7 cellular contexts compared by ENCODE assay signal in genomic region chr10:35635576-35635975, GRCh38. TPM values are rescaled to one million over a fixed set of nuclear protein-coding genes. Genes with fewer than 3 reads are reported as not detected.
DNase-seq lines count a peak whose midpoint lies in the region; ATAC-seq and TF ChIP-seq lines count a peak whose summit lies in the region.

No MANE protein-coding gene starts in this region.

- H3K4me2 ChIP-seq in IMR-90 (ENCODE audit: low read depth, low read length), result peak overlapping the region; percentile 63

- peak; percentile 67; the same call in 1 of the 2 replicates for TF ChIP-seq POLR2A in IMR-90 (IDR thresholded peaks at IDR 0.05; ENCODE audit: low read depth, low read length)
- no peak for TF ChIP-seq POLR2A in body of pancreas (IDR thresholded peaks at IDR 0.05)

- no peak overlapping the region for H3K9ac ChIP-seq in IMR-90 (ENCODE audit: low read depth, low read length)

- no peak overlapping the region for H4K91ac ChIP-seq in IMR-90 (ENCODE audit: insufficient read depth, low read depth, low read length)

- H3K4me1 ChIP-seq in IMR-90 (ENCODE audit: control insufficient read depth, insufficient read depth, low read length), result peaks cover 5% of the 10 kb centered on the region; the same call in 1 of the 2 replicates
- peaks cover 7% of the 10 kb centered on the region for H3K4me1 ChIP-seq in body of pancreas

- H4K20me1 ChIP-seq in IMR-90 (ENCODE audit: insufficient read depth, low read length), result peaks cover 6% of the 10 kb centered on the region; the same call in 1 of the 2 replicates

- CTCF ChIA-PET in IMR-90 (lab: Yijun Ruan, JAX), result interaction anchor here (0.6 to 2.3 kb wide), 11 partner anchors 8 to 1245 kb away, joined by 3 to 11 read pairs (median 4); no protein-coding TSS in a partner anchor

- H3K79me1 ChIP-seq in IMR-90 (ENCODE audit: low read depth in 1 of 2, low read length in 2 of 2), result peaks cover 12 to 21% of the 10 kb centered on the region in 2 experiments

- no peak overlapping the region for H2BK5ac ChIP-seq in IMR-90 (ENCODE audit: low read depth, low read length, poor library complexity, severe bottlenecking)

- intact Hi-C loops in IMR-90 (cut with micrococcal nuclease) (loop anchor here (1.0 to 10.0 kb wide), 4 partner anchors 859 to 1245 kb away; no protein-coding TSS in a partner anchor), body of pancreas (cut with DNase I) (loop anchor here (5.0 kb wide), 1 partner anchor 1142 kb away; no protein-coding TSS in a partner anchor)

- dilution Hi-C loops in IMR-90 (cut with HindIII; ENCODE audit: low sequenced_read_pairs, unreplicated experiment), result no loop called here

- in situ Hi-C loops in IMR-90 (cut with MboI; ENCODE audit: low sequenced_read_pairs), result no loop called here

- no peak overlapping the region for H2BK120ac ChIP-seq in IMR-90 (ENCODE audit: low read depth, low read length)

- H2AK5ac ChIP-seq in IMR-90 (ENCODE audit: low read depth, low read length), result no peak overlapping the region

- H3K9me3 ChIP-seq in IMR-90 (ENCODE audit: control insufficient read depth, insufficient read depth, low read length) (no peaks in the 10 kb centered on the region), body of pancreas (no peaks in the 10 kb centered on the region)

- no peak overlapping the region for H2BK15ac ChIP-seq in IMR-90 (ENCODE audit: low read depth, low read length)

- H2BK20ac ChIP-seq in IMR-90 (ENCODE audit: low read depth, low read length), result no peak overlapping the region

- H3K4me3 ChIP-seq in IMR-90 (ENCODE audit: insufficient read depth, low read depth, low read length) (no peak overlapping the region), body of pancreas (no peak overlapping the region)

- H3K27ac ChIP-seq in IMR-90 (ENCODE audit: insufficient read depth, low read length) (no peak overlapping the region), body of pancreas (no peak overlapping the region)

- ATAC-seq in GM21360 (IDR thresholded peaks at IDR 0.05; ENCODE audit: unreplicated experiment), result peak; percentile 70
- peak; percentile 48; the same call in 1 of the 2 replicates for ATAC-seq in IMR-90 (ENCODE audit: low read depth)
- peak; percentile 66 for ATAC-seq in body of pancreas

- no peaks in the 10 kb centered on the region for H3K9me1 ChIP-seq in IMR-90 (ENCODE audit: insufficient read depth, low read length)

- WGBS in IMR-90 (ENCODE audit: extremely low coverage in 2 of 2, insufficient read length in 1 of 2), 2 experiments, result 25% methylated on average over 1 of the region's 6 CpGs; no CpG with 5 or more reads in 1 of the 2 experiments
- 8 to 10% methylated on average over 6 of the region's 6 CpGs for WGBS in body of pancreas, 2 donors

- BruUV-seq in IMR-90 (replicated peaks; lab: Mats Ljungman, UMichigan), result no TSS peak

- TF ChIP-seq CTCF in IMR-90 (conservative IDR thresholded peaks at IDR 0.05; ENCODE audit: low read depth, low read length) (peak; percentile 96), body of pancreas (IDR thresholded peaks at IDR 0.05) (peak; percentile 76 to 94 (median 93))

- POLR2A ChIA-PET in IMR-90 (lab: Charles Lee; ENCODE audit: unreplicated experiment), result no interaction called here

- no peak overlapping the region for H4K8ac ChIP-seq in IMR-90 (ENCODE audit: low read depth in 2 of 2, low read length in 2 of 2)

- no peak overlapping the region for H3K18ac ChIP-seq in IMR-90 (ENCODE audit: low read depth, low read length)

- no peak overlapping the region for H2AK9ac ChIP-seq in IMR-90 (replicated peaks; ENCODE audit: low read depth, low read length, poor library complexity)

- no peak overlapping the region for H2AFZ ChIP-seq in IMR-90 (replicated peaks; ENCODE audit: low read length, poor library complexity)

- H3K23ac ChIP-seq in IMR-90 (ENCODE audit: low read depth, low read length), result no peak overlapping the region

- TF ChIP-seq RAD21 in IMR-90 (IDR thresholded peaks at IDR 0.05; ENCODE audit: low read length), result peak; percentile 96

- H3K27me3 ChIP-seq in IMR-90 (ENCODE audit: control insufficient read depth, insufficient read depth, low read length) (no peaks in the 10 kb centered on the region), body of pancreas (no peaks in the 10 kb centered on the region)

- H3K36me3 ChIP-seq in IMR-90 (ENCODE audit: control insufficient read depth, insufficient read depth, low read length), result no peaks in the 10 kb centered on the region
- no peaks in the 10 kb centered on the region for H3K36me3 ChIP-seq in body of pancreas (replicated peaks in 1 of 2; ENCODE audit: insufficient read depth in 1 of 2, low read depth in 2 of 2)

- peak; percentile 48 for DNase-seq in Daoy (ENCODE audit: low read depth)
- peak; percentile 74 for DNase-seq in IMR-90
- peak; percentile 78 for DNase-seq in RKO (ENCODE audit: low spot score)
- peak; percentile 48 to 61 (median 50) for DNase-seq in body of pancreas
- DNase-seq in iris pigment epithelial cell (ENCODE audit: low read depth), result peak; percentile 62
- peak; percentile 41 for DNase-seq in stimulated activated CD8-positive, alpha-beta memory T cell treated with anti-CD3 and anti-CD28 coated beads, Interleukin-4, amount 100 ng/mL, for 48 hours

- no peak overlapping the region for H3K56ac ChIP-seq in IMR-90 (ENCODE audit: extremely low read depth, insufficient read depth, low read length)

- no peak overlapping the region for H4K5ac ChIP-seq in IMR-90 (ENCODE audit: low read depth, low read length)

- H3K14ac ChIP-seq in IMR-90 (replicated peaks; ENCODE audit: low read depth, low read length), result no peak overlapping the region

- H3K4ac ChIP-seq in IMR-90 (ENCODE audit: low read depth, low read length), result no peak overlapping the region

TF ChIP-seq in IMR-90, 13 proteins besides CTCF, POLR2A, EP300 and RAD21:
- no peak for TF ChIP-seq MAFK (IDR thresholded peaks at IDR 0.05; ENCODE audit: low read depth, low read length)
- no peak for TF ChIP-seq RCOR1 (IDR thresholded peaks at IDR 0.05; ENCODE audit: insufficient replicate concordance, low read length)
- TF ChIP-seq NFE2L2 (IDR thresholded peaks at IDR 0.05; ENCODE audit: low read depth, low read length), result 0 out of 2 replicates have a peak, but pooled peaks have one; percentile 10
- TF ChIP-seq USF2 (IDR thresholded peaks at IDR 0.05; ENCODE audit: low read depth, low read length), result no peak
- peak; percentile 97 for TF ChIP-seq SMC3 (IDR thresholded peaks at IDR 0.05; ENCODE audit: low read depth, low read length)

RNA-seq across cellular contexts. Expression of gene FZD8, which starts 6.5 kb away (rescaled TPM):
- total RNA-seq in Daoy (2014; rRNA removed; shearing (Covaris generic)), result 10.5 and 11.1 TPM in 2 replicates
- 3.6 and 4.4 TPM in 2 replicates for total RNA-seq in IMR-90 (2012; rRNA removed)
- 3.9 and 4.8 TPM in 2 replicates for polyA plus RNA-seq in IMR-90 (2012; rRNA removed)
- polyA plus RNA-seq in IMR-90 (2012; cell fraction: cytosol; rRNA removed), result 2.1 and 4.9 TPM in 2 replicates
- polyA plus RNA-seq in IMR-90 (2012; cell fraction: nucleus; rRNA removed; ENCODE audit: low replicate concordance), result 5.1 and 9.6 TPM in 2 replicates
- total RNA-seq in body of pancreas, result 10 to 100 TPM in 1 of 2 donors, 1 to 10 TPM in 1; 4.7 to 12.9 TPM

RNA-seq across cellular contexts. Expression of gene GJD4, which starts 30.4 kb away (rescaled TPM):
- total RNA-seq in Daoy (2014; rRNA removed; shearing (Covaris generic)), result not detected in 2 replicates
- not detected in 2 replicates for total RNA-seq in IMR-90 (2012; rRNA removed)
- 0.06 TPM in 1 of 2 replicates, not detected in the other for polyA plus RNA-seq in IMR-90 (2012; rRNA removed)
- not detected in 2 replicates for polyA plus RNA-seq in IMR-90 (2012; cell fraction: cytosol; rRNA removed)
- polyA plus RNA-seq in IMR-90 (2012; cell fraction: nucleus; rRNA removed; ENCODE audit: low replicate concordance), result 0.04 TPM in 1 of 2 replicates, not detected in the other
- not detected for total RNA-seq in body of pancreas
